ENCODE assay signal across 1 cellular context in the genomic region with DNA sequence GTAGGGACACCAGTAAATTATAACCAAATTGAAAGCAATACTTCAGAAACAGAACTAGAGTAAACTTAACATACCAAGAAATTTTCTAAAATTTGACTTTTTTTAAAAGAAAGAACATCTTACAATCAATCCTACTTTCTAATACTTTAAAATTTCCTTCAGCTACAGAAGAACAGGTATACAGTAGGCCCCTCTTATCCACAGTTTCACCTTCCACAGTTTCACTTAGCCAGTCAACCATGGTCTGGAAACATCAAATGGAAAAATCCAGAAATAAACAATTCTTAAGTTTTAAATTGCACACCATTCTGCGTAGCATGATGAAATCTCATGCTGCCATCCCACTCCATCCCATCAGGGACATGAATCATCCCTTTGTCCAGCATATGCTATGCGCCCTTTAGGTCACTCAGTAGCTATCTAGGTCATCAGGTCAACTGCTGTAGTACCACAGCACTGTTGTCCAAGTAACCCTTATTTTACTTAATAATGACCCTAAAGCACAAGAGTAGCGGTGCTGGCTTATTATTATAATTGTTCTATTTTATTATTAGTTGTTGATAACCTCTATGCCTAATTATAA.
TF ChIP-seq lines count a peak whose summit lies in the region.

No MANE protein-coding gene starts in this region.

TF ChIP-seq in HepG2, 621 proteins besides CTCF, POLR2A, EP300 and RAD21 (continued from another document):
- peak; percentile 82 for TF ChIP-seq KDM1A (CRISPR knock-in tag; IDR thresholded peaks at IDR 0.05)
TF ChIP-seq in HepG2: peak in this region for 97.
